In genomic region chr2:85723707-85724360, GRCh38 we compare ENCODE assay signal across 30 cellular contexts. TPM values are rescaled to one million over a fixed set of nuclear protein-coding genes. Genes with fewer than 3 reads are reported as not detected.
A peak's percentile ranks its signal among the peaks of the same experiment; 100 is the strongest.
DNase-seq lines count a peak whose midpoint lies in the region; ATAC-seq and TF ChIP-seq lines count a peak whose summit lies in the region.
"Had no signal": no experiment of that assay in that cellular context is flagged by ENCODE, and none has a peak within 500 bp of the region (broad histone marks: within the 10 kb centered on the region; RNA-seq: fewer than 3 reads in every experiment).

No MANE protein-coding gene starts in this region.

- TF ChIP-seq CTCF in MCF 10A (IDR thresholded peaks at IDR 0.05; ENCODE audit: unreplicated experiment) (no peak), breast epithelium (IDR thresholded peaks at IDR 0.05) (no peak), coronary artery (IDR thresholded peaks at IDR 0.05) (no peak), liver (IDR thresholded peaks at IDR 0.05; ENCODE audit: low read depth, low read length, missing input control) (no peak)

- 100% methylated on average over 2 of the region's 2 CpGs for WGBS in liver

- no peaks in the 10 kb centered on the region for H3K27me3 Mint-ChIP-seq in MCF 10A (ENCODE audit: insufficient read depth, unreplicated experiment)

- no peak overlapping the region for H3K9ac ChIP-seq in liver (ENCODE audit: low read depth in 1 of 2, low read length in 2 of 2)
- H3K9ac ChIP-seq: parathyroid adenoma had no signal

- H3K4me1 Mint-ChIP-seq in MCF 10A (ENCODE audit: insufficient read depth, unreplicated experiment), result no peaks in the 10 kb centered on the region
- H3K4me1 Mint-ChIP-seq: activated T-helper 17 cell treated with anti-CD3 and anti-CD28 coated beads, Interleukin-2, amount 50 U/mL, for 72 hours had no signal

- H3K27ac Mint-ChIP-seq in MCF 10A (ENCODE audit: low read depth, unreplicated experiment), result peak overlapping the region; percentile 1
- H3K27ac Mint-ChIP-seq: activated CD8-positive, alpha-beta T cell treated with anti-CD3 and anti-CD28 coated beads for 36 hours; activated naive CD4-positive, alpha-beta T cell treated with anti-CD3 and anti-CD28 coated beads, Interleukin-2, amount 50 U/mL, for 72 hours; activated T-helper 17 cell treated with anti-CD3 and anti-CD28 coated beads, Interleukin-2, amount 50 U/mL, for 72 hours had no signal

- ATAC-seq in activated CD4-positive, CD25-positive, alpha-beta regulatory T cell treated with anti-CD3 and anti-CD28 coated beads, Interleukin-2, amount 50 U/mL, for 24 hours, result no peak
- ATAC-seq: activated CD8-positive, alpha-beta T cell treated with anti-CD3 and anti-CD28 coated beads for 36 hours; activated naive CD4-positive, alpha-beta T cell treated with anti-CD3 and anti-CD28 coated beads, Interleukin-2, amount 50 U/mL, for 72 hours; activated T-helper 17 cell treated with anti-CD3 and anti-CD28 coated beads, Interleukin-2, amount 50 U/mL, for 72 hours; HCT116 had no signal

- H3K4me1 ChIP-seq in breast epithelium (peaks cover 0 to 1% of the 10 kb centered on the region in 2 donors), liver (ENCODE audit: control insufficient read depth in 4 of 4, insufficient read depth in 4 of 4, low read length in 3 of 4) (peaks cover 16 to 31% (median 22%) of the 10 kb centered on the region in 4 donors)
- H3K4me1 ChIP-seq: parathyroid adenoma had no signal

- no TSS peak for BruUV-seq in MCF 10A (replicated peaks; lab: Mats Ljungman, UMichigan)

- H3K4me3 ChIP-seq in breast epithelium (no peak overlapping the region), coronary artery (no peak overlapping the region), liver (ENCODE audit: low read depth in 1 of 3, low read length in 3 of 3) (no peak overlapping the region)
- H3K4me3 ChIP-seq: ascending aorta, right atrium auricular region, SJSA1, spleen had no signal

- no peaks in the 10 kb centered on the region for H3K27me3 ChIP-seq in breast epithelium
- H3K27me3 ChIP-seq in liver (ENCODE audit: control insufficient read depth in 4 of 4, insufficient read depth in 4 of 4, low read length in 3 of 4), result no peaks in the 10 kb centered on the region
- H3K27me3 ChIP-seq: ascending aorta, right atrium auricular region, SJSA1 had no signal

- POLR2A ChIA-PET in MCF 10A (lab: Yijun Ruan, JAX), result interaction anchor here (1.0 to 1.2 kb wide), 5 partner anchors 11 to 97 kb away, joined by 3 to 4 read pairs (median 3); no protein-coding TSS in a partner anchor

- no peaks in the 10 kb centered on the region for H3K36me3 Mint-ChIP-seq in MCF 10A (ENCODE audit: insufficient read depth, unreplicated experiment)
- H3K36me3 Mint-ChIP-seq: activated naive CD4-positive, alpha-beta T cell treated with anti-CD3 and anti-CD28 coated beads, Interleukin-2, amount 50 U/mL, for 72 hours had no signal

- CTCF ChIA-PET in MCF 10A (lab: Yijun Ruan, JAX), result interaction anchor here (1.0 to 3.8 kb wide), 10 partner anchors 11 to 90 kb away, joined by 3 to 50 read pairs (median 8); no protein-coding TSS in a partner anchor

- no peak overlapping the region for H3K27ac ChIP-seq in breast epithelium
- peak overlapping the region in 1 of 2 donors; percentile 1 for H3K27ac ChIP-seq in coronary artery
- no peak overlapping the region for H3K27ac ChIP-seq in liver (ENCODE audit: low read depth in 1 of 2, low read length in 2 of 2)
- H3K27ac ChIP-seq: 22Rv1, ascending aorta, parathyroid adenoma, SJSA1 had no signal

- H3K36me3 ChIP-seq in breast epithelium, result no peaks in the 10 kb centered on the region
- H3K36me3 ChIP-seq in liver (ENCODE audit: control insufficient read depth in 4 of 4, insufficient read depth in 3 of 4, low read depth in 1 of 4, low read length in 3 of 4), result no peaks in the 10 kb centered on the region
- H3K36me3 ChIP-seq: ascending aorta, right atrium auricular region, SJSA1, spleen had no signal

- DNase-seq in MCF 10A (ENCODE audit: unreplicated experiment), result no peak
- no peak for DNase-seq in breast epithelium (ENCODE audit: low spot score in 2 of 2)
- DNase-seq in coronary artery (ENCODE audit: low spot score), result peak; percentile 33
- no peak for DNase-seq in NCI-H1694 (lab: John Stamatoyannopoulos, UW)
- no peak for DNase-seq in NCI-H1092 treated with DMSO at 0.1 percent for 48 hours (lab: John Stamatoyannopoulos, UW)
- DNase-seq in RPMI8226, result no peak
- DNase-seq: activated CD4-positive, alpha-beta T cell treated with anti-CD3 and anti-CD28 coated beads for 1 hour; activated CD8-positive, alpha-beta T cell treated with anti-CD3 and anti-CD28 coated beads for 36 hours; central memory CD4-positive, alpha-beta T cell; KBM-7; kidney glomerular epithelial cell; MM.1S; NCI-H1436; NCI-H446; NCI-H774; spleen had no signal

- intact Hi-C loops in MCF 10A (cut with micrococcal nuclease) (no loop called here), breast epithelium (cut with DNase I; ENCODE audit: low total_unique reads) (no loop called here)

- H3K9me3 ChIP-seq in breast epithelium (no peaks in the 10 kb centered on the region), liver (ENCODE audit: control insufficient read depth in 4 of 4, low read length in 3 of 4) (no peaks in the 10 kb centered on the region)
- H3K9me3 ChIP-seq: ascending aorta, right atrium auricular region, SJSA1, spleen had no signal

- no peak overlapping the region for H3K4me3 Mint-ChIP-seq in MCF 10A (ENCODE audit: unreplicated experiment)
- H3K4me3 Mint-ChIP-seq: activated CD8-positive, alpha-beta T cell treated with anti-CD3 and anti-CD28 coated beads for 36 hours; activated T-helper 17 cell treated with anti-CD3 and anti-CD28 coated beads, Interleukin-2, amount 50 U/mL, for 72 hours; neural crest cell had no signal

- TF ChIP-seq RAD21 in liver (IDR thresholded peaks at IDR 0.05), result peak in 1 of 2 donors; percentile 19

- no peak for TF ChIP-seq POLR2A in breast epithelium (IDR thresholded peaks at IDR 0.05)

- peaks cover 12% of the 10 kb centered on the region for H3K9me3 Mint-ChIP-seq in MCF 10A (ENCODE audit: unreplicated experiment)
- H3K9me3 Mint-ChIP-seq: activated CD8-positive, alpha-beta T cell treated with anti-CD3 and anti-CD28 coated beads for 36 hours; activated T-helper 17 cell treated with anti-CD3 and anti-CD28 coated beads, Interleukin-2, amount 50 U/mL, for 72 hours; neural crest cell had no signal

TF ChIP-seq in liver, 16 proteins besides CTCF, POLR2A, EP300 and RAD21:
- TF ChIP-seq MAX (IDR thresholded peaks at IDR 0.05) (no peak), ATF3 (IDR thresholded peaks at IDR 0.05) (no peak), NR2F2 (IDR thresholded peaks at IDR 0.05) (no peak), YY1 (IDR thresholded peaks at IDR 0.05) (peak; percentile 26), SP1 (IDR thresholded peaks at IDR 0.05) (peak; percentile 52), HNF4A (conservative IDR thresholded peaks at IDR 0.05) (peak; percentile 63 to 68), ZBTB33 (IDR thresholded peaks at IDR 0.05) (no peak), RXRA (IDR thresholded peaks at IDR 0.05) (peak; percentile 63 to 64), GABPA (IDR thresholded peaks at IDR 0.05 in 1 of 2, conservative IDR thresholded peaks at IDR 0.05 in 1 of 2) (no peak)

RNA-seq across cellular contexts. Expression of gene GNLY, which starts 29.7 kb away (rescaled TPM):
- total RNA-seq in MCF 10A (2022) (not detected in 2 replicates), breast epithelium (1 to 10 TPM; 2.0 to 2.6 (median 2.1) TPM), liver (under 1 TPM in 1 of 2 donors, not detected in 1; 0.75 TPM)
- polyA plus RNA-seq in liver, result 1 to 10 TPM; 1.3 to 4.8 TPM
- total RNA-seq: ascending aorta, HT-29, lung microvascular endothelial cell, neural crest cell, SJSA1 had no signal

RNA-seq across cellular contexts. Expression of gene ATOH8, which starts 30.0 kb away (rescaled TPM):
- 0.72 and 1.2 TPM in 2 replicates for total RNA-seq in MCF 10A (2022)
- 100 to 1,000 TPM in 1 of 3 donors, 10 to 100 TPM in 2; 20.8 to 167 (median 46.2) TPM for total RNA-seq in breast epithelium
- 10 to 100 TPM in 1 of 2 donors, under 1 TPM in 1; 0.33 to 37.7 TPM for total RNA-seq in liver
- polyA plus RNA-seq in liver, result 10 to 100 TPM; 20.4 to 33.2 TPM
- total RNA-seq: activated CD8-positive, alpha-beta T cell treated with anti-CD3 and anti-CD28 coated beads for 36 hours; activated naive CD4-positive, alpha-beta T cell treated with anti-CD3 and anti-CD28 coated beads, Interleukin-2, amount 50 U/mL, for 72 hours; activated T-helper 17 cell treated with anti-CD3 and anti-CD28 coated beads, Interleukin-2, amount 50 U/mL, for 72 hours had no signal

RNA-seq across cellular contexts. Expression of gene SFTPB, which starts 55.8 kb away (rescaled TPM):
- total RNA-seq in MCF 10A (2022) (0.26 and 0.32 TPM in 2 replicates), breast epithelium (1 to 10 TPM in 1 of 3 donors, not detected in 2; 3.7 TPM), liver (not detected)
- not detected for polyA plus RNA-seq in liver
- total RNA-seq: activated CD8-positive, alpha-beta T cell treated with anti-CD3 and anti-CD28 coated beads for 36 hours; activated naive CD4-positive, alpha-beta T cell treated with anti-CD3 and anti-CD28 coated beads, Interleukin-2, amount 50 U/mL, for 72 hours; activated T-helper 17 cell treated with anti-CD3 and anti-CD28 coated beads, Interleukin-2, amount 50 U/mL, for 72 hours; ascending aorta; HT-29; lung microvascular endothelial cell; neural crest cell; SJSA1; subcutaneous adipose tissue had no signal
